16 cellular contexts compared by ENCODE assay signal in genomic region chr17:43918026-43918389, GRCh38. TPM values are rescaled to one million over a fixed set of nuclear protein-coding genes. Genes with fewer than 3 reads are reported as not detected.
A peak's percentile ranks its signal among the peaks of the same experiment; 100 is the strongest.
DNase-seq lines count a peak whose midpoint lies in the region; ATAC-seq and TF ChIP-seq lines count a peak whose summit lies in the region.
"Had no signal": no experiment of that assay in that cellular context is flagged by ENCODE, and none has a peak within 500 bp of the region (broad histone marks: within the 10 kb centered on the region; RNA-seq: fewer than 3 reads in every experiment).

No MANE protein-coding gene starts in this region.

- POLR2A ChIA-PET in activated CD4-positive, alpha-beta T cell treated with anti-CD3 and anti-CD28 coated beads, Interleukin-2, amount 10 ng/mL, durations not matched to agents 7 days and 5 days (lab: Charles Lee), result no interaction called here

- peaks cover 20% of the 10 kb centered on the region for H3K4me1 Mint-ChIP-seq in activated CD4-positive, alpha-beta T cell treated with anti-CD3 and anti-CD28 coated beads, Interleukin-2, amount 10 ng/mL, durations not matched to agents 7 days and 5 days
- H3K4me1 Mint-ChIP-seq in dendritic cell treated with granulocyte-macrophage colony-stimulating factor and Interleukin-4, amounts not matched to agents 40 ng/mL and 50 ng/mL, for 4 days (ENCODE audit: low read depth), result peaks cover 15% of the 10 kb centered on the region
- no peaks in the 10 kb centered on the region for H3K4me1 Mint-ChIP-seq in mesothelial cell of epicardium

- TF ChIP-seq CTCF in Loucy (conservative IDR thresholded peaks at IDR 0.05; ENCODE audit: low read length) (no peak), mesothelial cell of epicardium (IDR thresholded peaks at IDR 0.05; ENCODE audit: unreplicated experiment) (no peak)

- no peak for ATAC-seq in GM19455 (IDR thresholded peaks at IDR 0.05; ENCODE audit: unreplicated experiment)

- peak overlapping the region; percentile 67 for H3K4me3 Mint-ChIP-seq in activated CD4-positive, alpha-beta T cell treated with anti-CD3 and anti-CD28 coated beads, Interleukin-2, amount 10 ng/mL, durations not matched to agents 7 days and 5 days
- H3K4me3 Mint-ChIP-seq in dendritic cell treated with granulocyte-macrophage colony-stimulating factor and Interleukin-4, amounts not matched to agents 40 ng/mL and 50 ng/mL, for 4 days, result peak overlapping the region; percentile 69
- H3K4me3 Mint-ChIP-seq in mesothelial cell of epicardium, result no peak overlapping the region

- H4K20me1 ChIP-seq in Loucy (ENCODE audit: insufficient read depth, low read length, poor library complexity, severe bottlenecking), result no peaks in the 10 kb centered on the region

- H3K27ac ChIP-seq in skin epidermis, result peak overlapping the region in 1 of 21 experiments; percentile 70
- H3K27ac ChIP-seq: esophagus squamous epithelium, upper lobe of right lung had no signal

- H3K4me1 ChIP-seq in Loucy (ENCODE audit: insufficient read depth, low read length, poor library complexity, severe bottlenecking), result peaks cover 26% of the 10 kb centered on the region

- H3K36me3 ChIP-seq in Loucy (ENCODE audit: insufficient read depth, low read length), result no peaks in the 10 kb centered on the region
- H3K36me3 ChIP-seq: esophagus squamous epithelium, upper lobe of right lung had no signal

- DNase-seq in activated CD4-positive, alpha-beta T cell treated with anti-CD3 and anti-CD28 coated beads, Interleukin-2, amount 10 ng/mL, durations not matched to agents 7 days and 5 days, result no peak
- DNase-seq in activated CD4-positive, alpha-beta T cell treated with anti-CD3 and anti-CD28 coated beads for 1 hour, result no peak
- DNase-seq in T1000 (lab: John Stamatoyannopoulos, UW) (no peak), mesothelial cell of epicardium (ENCODE audit: low spot score in 2 of 2, unreplicated experiment in 2 of 2) (no peak)
- DNase-seq: DMS 273 treated with DMSO at 0.1 percent for 48 hours, esophagus squamous epithelium, NCI-H1930, occipital lobe had no signal

- no peaks in the 10 kb centered on the region for H3K9me3 ChIP-seq in Loucy (ENCODE audit: insufficient read depth, low read depth, low read length)
- H3K9me3 ChIP-seq: esophagus squamous epithelium, upper lobe of right lung had no signal

- H2AFZ ChIP-seq in Loucy (ENCODE audit: low read length), result peak overlapping the region; percentile 93

- no peaks in the 10 kb centered on the region for H3K9me2 ChIP-seq in Loucy (replicated peaks; ENCODE audit: low read depth, low read length)

- H3K27me3 Mint-ChIP-seq in activated CD4-positive, alpha-beta T cell treated with anti-CD3 and anti-CD28 coated beads, Interleukin-2, amount 10 ng/mL, durations not matched to agents 7 days and 5 days, result peaks cover 3% of the 10 kb centered on the region
- H3K27me3 Mint-ChIP-seq in dendritic cell treated with granulocyte-macrophage colony-stimulating factor and Interleukin-4, amounts not matched to agents 40 ng/mL and 50 ng/mL, for 4 days, result peaks cover 12% of the 10 kb centered on the region
- peaks cover 58% of the 10 kb centered on the region for H3K27me3 Mint-ChIP-seq in mesothelial cell of epicardium (ENCODE audit: low read depth)

- H3K27ac Mint-ChIP-seq in activated CD4-positive, alpha-beta T cell treated with anti-CD3 and anti-CD28 coated beads, Interleukin-2, amount 10 ng/mL, durations not matched to agents 7 days and 5 days, result peak overlapping the region; percentile 87
- H3K27ac Mint-ChIP-seq in dendritic cell treated with granulocyte-macrophage colony-stimulating factor and Interleukin-4, amounts not matched to agents 40 ng/mL and 50 ng/mL, for 4 days, result peak overlapping the region; percentile 67
- no peak overlapping the region for H3K27ac Mint-ChIP-seq in mesothelial cell of epicardium

- H3F3A ChIP-seq in Loucy (ENCODE audit: low read depth), result no peaks in the 10 kb centered on the region

- intact Hi-C loops in dendritic cell treated with granulocyte-macrophage colony-stimulating factor and Interleukin-4, amounts not matched to agents 40 ng/mL and 50 ng/mL, for 4 days (cut with micrococcal nuclease), result no loop called here

- CTCF ChIA-PET in activated CD4-positive, alpha-beta T cell treated with anti-CD3 and anti-CD28 coated beads, Interleukin-2, amount 10 ng/mL, durations not matched to agents 7 days and 5 days (lab: Charles Lee), result interaction anchor here (0.6 to 1.6 kb wide), 2 partner anchors 8 to 292 kb away, joined by 3 read pairs; no protein-coding TSS in a partner anchor

- H3K9me3 Mint-ChIP-seq in activated CD4-positive, alpha-beta T cell treated with anti-CD3 and anti-CD28 coated beads, Interleukin-2, amount 10 ng/mL, durations not matched to agents 7 days and 5 days, result no peaks in the 10 kb centered on the region
- H3K9me3 Mint-ChIP-seq in dendritic cell treated with granulocyte-macrophage colony-stimulating factor and Interleukin-4, amounts not matched to agents 40 ng/mL and 50 ng/mL, for 4 days, result no peaks in the 10 kb centered on the region
- no peaks in the 10 kb centered on the region for H3K9me3 Mint-ChIP-seq in mesothelial cell of epicardium

- peak overlapping the region; percentile 73 for H3K4me2 ChIP-seq in Loucy (ENCODE audit: low read depth, low read length, poor library complexity, severe bottlenecking)

- no peaks in the 10 kb centered on the region for H3K27me3 ChIP-seq in Loucy (ENCODE audit: insufficient read depth, low read length, poor library complexity, severe bottlenecking)
- H3K27me3 ChIP-seq: upper lobe of right lung had no signal

- H3K36me3 Mint-ChIP-seq in activated CD4-positive, alpha-beta T cell treated with anti-CD3 and anti-CD28 coated beads, Interleukin-2, amount 10 ng/mL, durations not matched to agents 7 days and 5 days (ENCODE audit: low read depth), result no peaks in the 10 kb centered on the region
- no peaks in the 10 kb centered on the region for H3K36me3 Mint-ChIP-seq in dendritic cell treated with granulocyte-macrophage colony-stimulating factor and Interleukin-4, amounts not matched to agents 40 ng/mL and 50 ng/mL, for 4 days (ENCODE audit: low read depth)
- no peaks in the 10 kb centered on the region for H3K36me3 Mint-ChIP-seq in mesothelial cell of epicardium

- H3K4me3 ChIP-seq in Loucy (ENCODE audit: low read length, poor library complexity, severe bottlenecking) (peak overlapping the region; percentile 80), skin epidermis (peak overlapping the region in 5 of 7 experiments; percentile 14 to 41 (median 23))

- peaks cover 8% of the 10 kb centered on the region; the same call in 1 of the 2 replicates for H3K79me2 ChIP-seq in Loucy (ENCODE audit: insufficient read depth, low read length)

- peak overlapping the region; percentile 78 for H3K9ac ChIP-seq in Loucy (ENCODE audit: low read depth, low read length, poor library complexity, severe bottlenecking)

RNA-seq across cellular contexts. Expression of gene MPP2, which starts 10.7 kb away (rescaled TPM):
- total RNA-seq in activated CD4-positive, alpha-beta T cell treated with anti-CD3 and anti-CD28 coated beads, Interleukin-2, amount 10 ng/mL, durations not matched to agents 7 days and 5 days, result under 1 TPM; 0.60 to 0.69 TPM
- 11.6 to 14.1 TPM (median 13.0 TPM) in 3 replicates for total RNA-seq in mesothelial cell of epicardium

RNA-seq across cellular contexts. Expression of gene PPY, which starts 24.3 kb away (rescaled TPM):
- total RNA-seq in activated CD4-positive, alpha-beta T cell treated with anti-CD3 and anti-CD28 coated beads, Interleukin-2, amount 10 ng/mL, durations not matched to agents 7 days and 5 days, result not detected
- not detected in 3 replicates for total RNA-seq in mesothelial cell of epicardium
- total RNA-seq: A673, cerebellum, esophagus squamous epithelium, lower leg skin, occipital lobe, upper lobe of right lung had no signal

RNA-seq across cellular contexts. Expression of gene PYY, which starts 35.7 kb away (rescaled TPM):
- not detected for total RNA-seq in activated CD4-positive, alpha-beta T cell treated with anti-CD3 and anti-CD28 coated beads, Interleukin-2, amount 10 ng/mL, durations not matched to agents 7 days and 5 days
- total RNA-seq in mesothelial cell of epicardium, result not detected in 3 replicates
- total RNA-seq: A673, cerebellum, esophagus squamous epithelium, lower leg skin, occipital lobe, upper lobe of right lung had no signal
